ENCODE assay signal across 11 cellular contexts in the genomic region with DNA sequence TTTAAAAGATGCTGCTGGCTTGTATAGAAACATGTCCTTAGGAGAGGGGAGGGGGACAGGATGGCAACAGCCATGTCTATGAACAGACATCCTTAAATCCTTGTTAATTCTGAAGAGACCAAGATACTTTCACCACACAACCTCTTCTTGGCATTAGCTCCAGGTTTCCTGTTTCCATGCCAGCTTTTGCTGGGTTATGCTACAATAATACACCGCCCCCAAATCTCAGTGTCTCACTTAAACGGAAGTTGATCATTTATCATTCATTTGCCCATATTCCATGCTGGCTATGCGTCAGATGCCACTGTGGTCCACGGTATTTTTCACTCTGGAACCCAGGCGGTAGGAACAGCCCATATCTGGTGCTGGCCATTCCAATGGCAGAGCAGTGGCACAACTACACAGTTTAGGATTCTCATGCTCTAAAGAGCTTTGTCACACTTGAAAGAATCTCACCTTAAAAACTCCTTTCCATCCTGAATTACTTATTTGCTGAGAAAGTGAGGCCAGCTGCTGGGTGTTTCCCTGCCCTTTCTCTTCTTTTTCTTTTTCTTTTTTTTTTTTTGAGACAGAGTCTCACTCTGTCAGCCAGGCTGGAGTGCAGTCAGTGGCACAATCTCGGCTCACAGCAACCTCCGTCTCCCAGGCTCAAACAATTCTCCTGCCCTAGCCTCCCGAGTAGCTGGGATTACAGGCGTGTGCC. TPM values are rescaled to one million over a fixed set of nuclear protein-coding genes. Genes with fewer than 3 reads are reported as not detected.
DNase-seq lines count a peak whose midpoint lies in the region; ATAC-seq lines count a peak whose summit lies in the region.
"Had no signal": no experiment of that assay in that cellular context is flagged by ENCODE, and none has a peak within 500 bp of the region (broad histone marks: within the 10 kb centered on the region; RNA-seq: fewer than 3 reads in every experiment).

No MANE protein-coding gene starts in this region.

- intact Hi-C loops in activated CD4-positive, alpha-beta memory T cell treated with anti-CD3 and anti-CD28 coated beads for 36 hours (cut with micrococcal nuclease): loop anchor here (1.0 to 10.0 kb wide), 4 partner anchors 9 to 545 kb away; partner anchors contain the start of gene RPS6KA2

- peak overlapping the region; percentile 94 for H3K27ac Mint-ChIP-seq in activated CD4-positive, alpha-beta memory T cell treated with anti-CD3 and anti-CD28 coated beads for 36 hours
- peak overlapping the region; percentile 93 to 96 for H3K27ac Mint-ChIP-seq in stimulated activated naive CD8-positive, alpha-beta T cell treated with anti-CD3 and anti-CD28 coated beads, Interleukin-15, amount 100 ng/mL, for 72 hours

- peak overlapping the region; percentile 90 for H3K4me3 Mint-ChIP-seq in activated T-cell treated with anti-CD3 and anti-CD28 coated beads, Interleukin-2, amount 50 U/mL, for 4 hours
- H3K4me3 Mint-ChIP-seq in activated CD4-positive, alpha-beta memory T cell treated with anti-CD3 and anti-CD28 coated beads for 36 hours: no peak overlapping the region
- peak overlapping the region; percentile 34 to 35 for H3K4me3 Mint-ChIP-seq in stimulated activated naive CD8-positive, alpha-beta T cell treated with anti-CD3 and anti-CD28 coated beads, Interleukin-15, amount 100 ng/mL, for 72 hours

- no peaks in the 10 kb centered on the region for H3K36me3 Mint-ChIP-seq in activated T-cell treated with anti-CD3 and anti-CD28 coated beads, Interleukin-2, amount 50 U/mL, for 4 hours (ENCODE audit: insufficient read depth)
- H3K36me3 Mint-ChIP-seq in activated CD4-positive, alpha-beta memory T cell treated with anti-CD3 and anti-CD28 coated beads for 36 hours: peaks cover 6% of the 10 kb centered on the region

- H3K9me3 Mint-ChIP-seq in activated T-cell treated with anti-CD3 and anti-CD28 coated beads, Interleukin-2, amount 50 U/mL, for 4 hours: peaks cover 5% of the 10 kb centered on the region
- H3K9me3 Mint-ChIP-seq in activated CD4-positive, alpha-beta memory T cell treated with anti-CD3 and anti-CD28 coated beads for 36 hours: peaks cover 14% of the 10 kb centered on the region
- H3K9me3 Mint-ChIP-seq in stimulated activated naive CD8-positive, alpha-beta T cell treated with anti-CD3 and anti-CD28 coated beads, Interleukin-15, amount 100 ng/mL, for 72 hours: peaks cover 0 to 8% of the 10 kb centered on the region in 2 donors

- H3K27me3 Mint-ChIP-seq in activated T-cell treated with anti-CD3 and anti-CD28 coated beads, Interleukin-2, amount 50 U/mL, for 4 hours (ENCODE audit: low read depth): no peaks in the 10 kb centered on the region
- no peaks in the 10 kb centered on the region for H3K27me3 Mint-ChIP-seq in activated CD4-positive, alpha-beta memory T cell treated with anti-CD3 and anti-CD28 coated beads for 36 hours
- H3K27me3 Mint-ChIP-seq in stimulated activated naive CD8-positive, alpha-beta T cell treated with anti-CD3 and anti-CD28 coated beads, Interleukin-15, amount 100 ng/mL, for 72 hours: no peaks in the 10 kb centered on the region

- CTCF ChIA-PET in activated CD4-positive, alpha-beta memory T cell treated with anti-CD3 and anti-CD28 coated beads for 36 hours (lab: Charles Lee): interaction anchor here (0.9 to 1.2 kb wide), 4 partner anchors 14 to 30 kb away, joined by 3 read pairs; no protein-coding TSS in a partner anchor

- DNase-seq in activated T-cell treated with anti-CD3 and anti-CD28 coated beads, Interleukin-2, amount 50 U/mL, for 4 hours: no peak
- DNase-seq in activated T-cell treated with anti-CD3 and anti-CD28 coated beads for 4 hours (no peak), kidney glomerular epithelial cell (lab: John Stamatoyannopoulos, UW) (peak; percentile 11), KG1 (lab: John Stamatoyannopoulos, UW) (no peak), A172 (ENCODE audit: low spot score) (no peak)
- no peak for DNase-seq in activated CD4-positive, alpha-beta memory T cell treated with anti-CD3 and anti-CD28 coated beads for 36 hours
- DNase-seq in stimulated activated naive CD8-positive, alpha-beta T cell treated with anti-CD3 and anti-CD28 coated beads, Interleukin-15, amount 100 ng/mL, for 72 hours: no peak
- DNase-seq: NCI-H1092 treated with DMSO at 0.1 percent for 48 hours, NCI-H82, SW 1271 had no signal

- ATAC-seq in activated T-cell treated with anti-CD3 and anti-CD28 coated beads, Interleukin-2, amount 50 U/mL, for 4 hours: no peak
- ATAC-seq in stimulated activated naive CD8-positive, alpha-beta T cell treated with anti-CD3 and anti-CD28 coated beads, Interleukin-15, amount 100 ng/mL, for 72 hours: no peak
- ATAC-seq in GM18520 (IDR thresholded peaks at IDR 0.05; ENCODE audit: unreplicated experiment): no peak

- POLR2A ChIA-PET in activated CD4-positive, alpha-beta memory T cell treated with anti-CD3 and anti-CD28 coated beads for 36 hours (lab: Charles Lee): interaction anchor here (1.3 kb wide), 1 partner anchor 39 kb away, joined by 4 read pairs; the partner anchor contains the start of gene CEP43

- H3K4me1 Mint-ChIP-seq in activated T-cell treated with anti-CD3 and anti-CD28 coated beads, Interleukin-2, amount 50 U/mL, for 4 hours (ENCODE audit: low read depth): peaks cover 40% of the 10 kb centered on the region
- H3K4me1 Mint-ChIP-seq in activated CD4-positive, alpha-beta memory T cell treated with anti-CD3 and anti-CD28 coated beads for 36 hours (ENCODE audit: low read depth): peaks cover 42% of the 10 kb centered on the region
- H3K4me1 Mint-ChIP-seq in stimulated activated naive CD8-positive, alpha-beta T cell treated with anti-CD3 and anti-CD28 coated beads, Interleukin-15, amount 100 ng/mL, for 72 hours: peaks cover 42% of the 10 kb centered on the region

RNA-seq across cellular contexts. Expression of gene RNASET2, which starts 3.7 kb away (rescaled TPM):
- total RNA-seq in activated T-cell treated with anti-CD3 and anti-CD28 coated beads, Interleukin-2, amount 50 U/mL, for 4 hours: 10 to 100 TPM; 43.7 to 67.3 (median 49.4) TPM
- 10 to 100 TPM; 62.5 to 66.1 TPM for total RNA-seq in activated CD4-positive, alpha-beta memory T cell treated with anti-CD3 and anti-CD28 coated beads for 36 hours
- total RNA-seq in A172 (2014; rRNA removed; shearing (Covaris generic)): 35.6 and 52.5 TPM in 2 replicates

RNA-seq across cellular contexts. Expression of gene CEP43, which starts 39.1 kb away (rescaled TPM):
- total RNA-seq in activated T-cell treated with anti-CD3 and anti-CD28 coated beads, Interleukin-2, amount 50 U/mL, for 4 hours: 10 to 100 TPM; 19.5 to 20.2 (median 19.5) TPM
- total RNA-seq in activated CD4-positive, alpha-beta memory T cell treated with anti-CD3 and anti-CD28 coated beads for 36 hours: 10 to 100 TPM; 19.5 to 21.3 TPM
- total RNA-seq in A172 (2014; rRNA removed; shearing (Covaris generic)): 31.3 and 32.6 TPM in 2 replicates
